ENCODE assay signal across 22 cellular contexts in genomic region chr14:100903672-100904185, GRCh38. TPM values are rescaled to one million over a fixed set of nuclear protein-coding genes. Genes with fewer than 3 reads are reported as not detected.
DNase-seq lines count a peak whose midpoint lies in the region; ATAC-seq, FAIRE-seq and TF ChIP-seq lines count a peak whose summit lies in the region.
"Had no signal": no experiment of that assay in that cellular context is flagged by ENCODE, and none has a peak within 500 bp of the region (broad histone marks: within the 10 kb centered on the region; RNA-seq: fewer than 3 reads in every experiment).

Gene RTL1, minus strand, starts transcription at chr14:100903722. Its CDS starts 18,934 bp downstream, at chr14:100884788.

- CTCF ChIA-PET in H1 (lab: Charles Lee; ENCODE audit: partially characterized antibody): interaction anchor here (0.7 to 6.5 kb wide), 10 partner anchors 38 to 419 kb away, joined by 3 to 70 read pairs (median 4); no protein-coding TSS in a partner anchor

- H3K4me3 ChIP-seq in GM23338 (peak within 1 kb of the TSS; percentile 64), H1 (ENCODE audit: extremely low read depth in 1 of 4, insufficient read depth in 2 of 4, low read depth in 3 of 4, low read length in 4 of 4) (peak within 1 kb of the TSS in 3 of 4 experiments; percentile 15 to 68 (median 28); a peak in 4 of 8 replicates)
- H3K4me3 ChIP-seq: coronary artery, GM12878, GM23248, ovary, thyroid gland had no signal

- no peak within 1 kb of the TSS; the same call in 1 of the 2 replicates for H4K8ac ChIP-seq in H1 (ENCODE audit: extremely low read depth, insufficient read depth, low read length)

- TF ChIP-seq RAD21 in H1 (IDR thresholded peaks at IDR 0.05 in 1 of 2, conservative IDR thresholded peaks at IDR 0.05 in 1 of 2; ENCODE audit: low read depth in 2 of 2, low read length in 2 of 2): no peak

- H3K4ac ChIP-seq in H1 (replicated peaks; ENCODE audit: insufficient read length, low read depth, low read length): no peak within 1 kb of the TSS

- H2BK15ac ChIP-seq in H1 (ENCODE audit: low read length): no peak within 1 kb of the TSS

- H2BK20ac ChIP-seq in H1 (ENCODE audit: low read length): no peak within 1 kb of the TSS

- H4K20me1 ChIP-seq in GM23338 (replicated peaks; ENCODE audit: insufficient read depth) (no peaks in the 10 kb centered on the region; the same call in 1 of the 2 replicates), H1 (replicated peaks in 1 of 2; ENCODE audit: control insufficient read depth in 1 of 2, insufficient read depth in 2 of 2, low read length in 2 of 2) (no peaks in the 10 kb centered on the region)

- no peaks in the 10 kb centered on the region for H3K79me1 ChIP-seq in H1 (ENCODE audit: low read depth, low read length)

- H3K14ac ChIP-seq in H1 (ENCODE audit: insufficient read length): no peak within 1 kb of the TSS

- peak within 1 kb of the TSS; percentile 29; the same call in 1 of the 2 replicates for H3K18ac ChIP-seq in H1 (ENCODE audit: extremely low read depth, low read length)

- no peaks in the 10 kb centered on the region for H3K79me2 ChIP-seq in GM23338 (replicated peaks; ENCODE audit: insufficient read depth)
- no peaks in the 10 kb centered on the region for H3K79me2 ChIP-seq in H1 (ENCODE audit: control insufficient read depth in 1 of 2, insufficient read depth in 2 of 2, low read length in 2 of 2)

- H3K23ac ChIP-seq in H1 (ENCODE audit: insufficient read length): no peak within 1 kb of the TSS

- no peak for ATAC-seq in GM23338
- ATAC-seq in GM18873 (IDR thresholded peaks at IDR 0.05; ENCODE audit: low FRiP score, unreplicated experiment): no peak
- ATAC-seq: GM12878; stimulated activated memory B cell treated with anti-CD40 and anti-IgM and Interleukin-4, amounts not matched to agents 10 μg/mL and 1 μg/mL and 100 μg/mL, for 72 hours had no signal

- H2BK5ac ChIP-seq in H1 (ENCODE audit: low read depth, low read length): no peak within 1 kb of the TSS

- H3K9me3 ChIP-seq in H1 (ENCODE audit: insufficient read depth in 2 of 2, low read depth in 1 of 2, low read length in 1 of 2): peaks cover 0 to 8% of the 10 kb centered on the region in 2 experiments; a peak in 1 of 4 replicates
- H3K9me3 ChIP-seq: ovary, thyroid gland had no signal

- H3K27ac ChIP-seq in GM23338 (ENCODE audit: low read depth) (no peak within 1 kb of the TSS), H1 (ENCODE audit: low read depth, low read length) (no peak within 1 kb of the TSS)
- H3K27ac ChIP-seq: coronary artery, GM23248, HL-60, thyroid gland had no signal

- H3K23me2 ChIP-seq in H1 (ENCODE audit: low read depth, low read length): peaks cover 7% of the 10 kb centered on the region

- H3K36me3 ChIP-seq in GM23338 (ENCODE audit: insufficient read depth) (no peaks in the 10 kb centered on the region), H1 (ENCODE audit: control insufficient read depth in 2 of 4, insufficient read depth in 4 of 4, low read length in 3 of 4) (no peaks in the 10 kb centered on the region)
- H3K36me3 ChIP-seq: ovary, thyroid gland had no signal

- no peak within 1 kb of the TSS for H3K9ac ChIP-seq in H1 (replicated peaks in 1 of 4; ENCODE audit: extremely low read depth in 1 of 4, low read depth in 3 of 4, low read length in 3 of 4)
- H3K9ac ChIP-seq: GM23248 had no signal

- H4K5ac ChIP-seq in H1 (ENCODE audit: insufficient read length, low read depth, low read length): no peak within 1 kb of the TSS

- WGBS in H1 (ENCODE audit: extremely low coverage in 1 of 2, insufficient coverage in 1 of 2, insufficient read length in 1 of 2, insufficient replicate concordance in 2 of 2, low coverage in 1 of 2, low lambda C conversion rate in 2 of 2, missing lambda C conversion rate in 1 of 2), 2 experiments: 73% methylated on average over 10 of the region's 12 CpGs; no CpG with 5 or more reads in 1 of the 2 experiments

- H3K4me2 ChIP-seq in GM23338 (peak within 1 kb of the TSS; percentile 82), H1 (ENCODE audit: insufficient read depth in 1 of 2, low read depth in 2 of 2, low read length in 2 of 2) (peak within 1 kb of the TSS; percentile 59 to 94)

- H2BK12ac ChIP-seq in H1 (ENCODE audit: low read depth, low read length): no peak within 1 kb of the TSS

- POLR2A ChIA-PET in H1 (lab: Charles Lee; ENCODE audit: partially characterized antibody): no interaction called here

- H3K27ac Mint-ChIP-seq in GM23338 (no peak within 1 kb of the TSS), mesothelial cell of epicardium (peak within 1 kb of the TSS; percentile 82)
- H3K27ac Mint-ChIP-seq: activated CD4-positive, alpha-beta T cell treated with anti-CD3 and anti-CD28 coated beads, Interleukin-2, amount 10 ng/mL, durations not matched to agents 24 days and 14 days; stimulated activated memory B cell treated with anti-CD40 and anti-IgM and Interleukin-4, amounts not matched to agents 10 μg/mL and 1 μg/mL and 100 μg/mL, for 72 hours had no signal

- peaks cover 44% of the 10 kb centered on the region for H3K4me1 Mint-ChIP-seq in GM23338
- H3K4me1 Mint-ChIP-seq in mesothelial cell of epicardium: peaks cover 54% of the 10 kb centered on the region
- H3K4me1 Mint-ChIP-seq: activated CD4-positive, alpha-beta T cell treated with anti-CD3 and anti-CD28 coated beads, Interleukin-2, amount 10 ng/mL, durations not matched to agents 24 days and 14 days; stimulated activated memory B cell treated with anti-CD40 and anti-IgM and Interleukin-4, amounts not matched to agents 10 μg/mL and 1 μg/mL and 100 μg/mL, for 72 hours had no signal

- no peak within 1 kb of the TSS for H4K91ac ChIP-seq in H1 (replicated peaks; ENCODE audit: insufficient read length, low read length)

- H2BK120ac ChIP-seq in H1 (replicated peaks; ENCODE audit: low read depth, low read length): no peak within 1 kb of the TSS

- no peak for FAIRE-seq in H1 (lab: Jason Lieb, UNC)
- FAIRE-seq: D721Med, GM12878 had no signal

- H3K9me3 Mint-ChIP-seq in GM23338 (peaks cover 13% of the 10 kb centered on the region), mesothelial cell of epicardium (no peaks in the 10 kb centered on the region)
- H3K9me3 Mint-ChIP-seq: activated CD4-positive, alpha-beta T cell treated with anti-CD3 and anti-CD28 coated beads, Interleukin-2, amount 10 ng/mL, durations not matched to agents 24 days and 14 days had no signal

- peaks cover 38% of the 10 kb centered on the region for H3K27me3 ChIP-seq in GM23338 (ENCODE audit: insufficient read depth)
- H3K27me3 ChIP-seq in H1 (replicated peaks in 1 of 4; ENCODE audit: control insufficient read depth in 3 of 4, extremely low read depth in 1 of 4, insufficient read depth in 3 of 4, low read length in 3 of 4): peaks cover 3 to 35% (median 31%) of the 10 kb centered on the region in 4 experiments
- H3K27me3 ChIP-seq: ovary, thyroid gland had no signal

- TF ChIP-seq EP300 in H1 (IDR thresholded peaks at IDR 0.05; ENCODE audit: borderline replicate concordance in 1 of 2, low read depth in 2 of 2, low read length in 2 of 2): no peak

- H3K27me3 Mint-ChIP-seq in GM23338 (ENCODE audit: insufficient read depth, low read depth, poor library complexity): peaks cover 50% of the 10 kb centered on the region
- H3K27me3 Mint-ChIP-seq in mesothelial cell of epicardium (ENCODE audit: low read depth): peaks cover 86% of the 10 kb centered on the region

- H3K4me1 ChIP-seq in GM23338 (ENCODE audit: insufficient read depth) (peaks cover 28% of the 10 kb centered on the region), H1 (replicated peaks in 1 of 4; ENCODE audit: control insufficient read depth in 3 of 4, insufficient read depth in 4 of 4, low read length in 3 of 4) (peaks cover 5 to 31% (median 9%) of the 10 kb centered on the region in 4 experiments)
- H3K4me1 ChIP-seq: thyroid gland had no signal

- TF ChIP-seq POLR2A in H1 (IDR thresholded peaks at IDR 0.05; ENCODE audit: control extremely low read depth in 1 of 2, low read depth in 2 of 2, low read length in 2 of 2): no peak

- H3F3A ChIP-seq in GM23338 (replicated peaks; ENCODE audit: low read depth): no peaks in the 10 kb centered on the region

- H2AFZ ChIP-seq in GM23338: peak within 1 kb of the TSS; percentile 81
- no peak within 1 kb of the TSS for H2AFZ ChIP-seq in H1 (ENCODE audit: low read length)
- H2AFZ ChIP-seq: GM23248 had no signal

- peak; percentile 5 for DNase-seq in AG20443 (ENCODE audit: low spot score)
- no peak for DNase-seq in GM23338 (ENCODE audit: low spot score)
- peak in 1 of 2 experiments; percentile 44 for DNase-seq in H1 (ENCODE audit: low read depth in 1 of 2, low spot score in 2 of 2)
- no peak for DNase-seq in mesothelial cell of epicardium (ENCODE audit: low spot score in 2 of 2, unreplicated experiment in 2 of 2)
- DNase-seq in C1 segment of cervical spinal cord (lab: John Stamatoyannopoulos, UW): no peak
- DNase-seq in central memory CD4-positive, alpha-beta T cell: no peak
- DNase-seq in NCI-H510A treated with DMSO at 0.1 percent for 48 hours (lab: John Stamatoyannopoulos, UW): no peak
- DNase-seq: activated CD4-positive, alpha-beta T cell treated with anti-CD3 and anti-CD28 coated beads, Interleukin-2, amount 10 ng/mL, durations not matched to agents 24 days and 14 days; activated naive CD4-positive, alpha-beta T cell treated with Interleukin-2 at 50 U/mL for 16 hours; activated T-cell treated with anti-CD3 and anti-CD28 coated beads for 4 hours; kidney glomerular epithelial cell; OCI-M1; thyroid gland had no signal

- H3K4me3 Mint-ChIP-seq in GM23338 (peak within 1 kb of the TSS; percentile 81), mesothelial cell of epicardium (peak within 1 kb of the TSS; percentile 70)
- H3K4me3 Mint-ChIP-seq: activated CD4-positive, alpha-beta T cell treated with anti-CD3 and anti-CD28 coated beads, Interleukin-2, amount 10 ng/mL, durations not matched to agents 24 days and 14 days; stimulated activated memory B cell treated with anti-CD40 and anti-IgM and Interleukin-4, amounts not matched to agents 10 μg/mL and 1 μg/mL and 100 μg/mL, for 72 hours had no signal

- no peaks in the 10 kb centered on the region for H3K9me2 ChIP-seq in GM23338 (ENCODE audit: insufficient read depth)

- TF ChIP-seq CTCF in GM23338 (conservative IDR thresholded peaks at IDR 0.05; ENCODE audit: low read depth in 2 of 2) (no peak), H1 (IDR thresholded peaks at IDR 0.05; ENCODE audit: control extremely low read depth in 1 of 3, insufficient read depth in 1 of 3, low read depth in 1 of 3, low read length in 3 of 3) (no peak), mesothelial cell of epicardium (IDR thresholded peaks at IDR 0.05; ENCODE audit: unreplicated experiment) (no peak)

- peaks cover 6% of the 10 kb centered on the region; the same call in 2 of the 3 replicates for H3K36me3 Mint-ChIP-seq in GM23338 (ENCODE audit: low read depth)
- H3K36me3 Mint-ChIP-seq in mesothelial cell of epicardium: no peaks in the 10 kb centered on the region

- no peak within 1 kb of the TSS for H2AK5ac ChIP-seq in H1 (ENCODE audit: low read depth, low read length)

- no peak within 1 kb of the TSS for H3K56ac ChIP-seq in H1 (replicated peaks; ENCODE audit: insufficient read length, low read depth, low read length)

RNA-seq across cellular contexts. Expression of gene RTL1, which starts in this region (rescaled TPM):
- not detected in 2 replicates for total RNA-seq in GM23338 (2014; rRNA removed; shearing (Covaris generic))
- polyA plus RNA-seq in GM23338 (2016; fragmentation: Nextera tagmentation; extraction: Ambion mirVana): not detected in 2 replicates
- total RNA-seq in H1 (2021; fragmentation: NEBNext Ultra II Directional; extraction: Animal tissue kit (Norgen Biotek cat#: 25700)): not detected in 2 replicates
- polyA plus RNA-seq in H1 (2011; rRNA removed): 0.02 TPM in 1 of 2 replicates, not detected in the other
- polyA plus RNA-seq in H1 (2011; cell fraction: cytosol; rRNA removed): not detected
- 0.01 TPM for polyA plus RNA-seq in H1 (2011; cell fraction: nucleus; rRNA removed)
- polyA plus RNA-seq in H1 (2012, experiment 1 of 2): not detected in 4 replicates
- polyA plus RNA-seq in H1 (2012, experiment 2 of 2): 0.05 TPM
- 0.02 TPM for polyA plus RNA-seq in H1 (2013, experiment 1 of 2)
- polyA plus RNA-seq in H1 (2013, experiment 2 of 2): not detected
- polyA minus RNA-seq in H1 (2011; rRNA and poly(A)+ RNA removed): not detected in 2 replicates
- polyA minus RNA-seq in H1 (2011; cell fraction: cytosol; rRNA and poly(A)+ RNA removed): not detected
- polyA minus RNA-seq in H1 (2011; cell fraction: nucleus; rRNA and poly(A)+ RNA removed): not detected
- 8.8 to 9.4 TPM (median 9.3 TPM) in 3 replicates for total RNA-seq in mesothelial cell of epicardium
- total RNA-seq: activated CD4-positive, alpha-beta T cell treated with anti-CD3 and anti-CD28 coated beads, Interleukin-2, amount 10 ng/mL, durations not matched to agents 24 days and 14 days; aorta; GM12878; GM23248; thyroid gland had no signal
- polyA plus RNA-seq: aorta, GM12878 had no signal
